In genomic region chr7:151687523-151688235, GRCh38 we compare ENCODE assay signal across 9 cellular contexts.
DNase-seq lines count a peak whose midpoint lies in the region; ATAC-seq and TF ChIP-seq lines count a peak whose summit lies in the region.
"Had no signal": no experiment of that assay in that cellular context is flagged by ENCODE, and none has a peak within 500 bp of the region (broad histone marks: within the 10 kb centered on the region; RNA-seq: fewer than 3 reads in every experiment).

No MANE protein-coding gene starts in this region.

- no peak overlapping the region for H3K9ac ChIP-seq in endodermal cell (ENCODE audit: extremely low read depth, low read length, poor library complexity, severe bottlenecking)

- H3K4me1 ChIP-seq in endodermal cell (ENCODE audit: control insufficient read depth, insufficient read depth, low read length) = peaks cover 14% of the 10 kb centered on the region

- H3K27me3 Mint-ChIP-seq in endodermal cell (ENCODE audit: insufficient read depth) = no peaks in the 10 kb centered on the region
- no peaks in the 10 kb centered on the region for H3K27me3 Mint-ChIP-seq in CD4-positive, alpha-beta T cell

- H3K36me3 ChIP-seq in endodermal cell (ENCODE audit: control insufficient read depth, insufficient read depth, low read length) = no peaks in the 10 kb centered on the region

- peaks cover 7% of the 10 kb centered on the region for H3K9me3 ChIP-seq in endodermal cell (ENCODE audit: control insufficient read depth, low read length)
- H3K9me3 ChIP-seq in CD4-positive, alpha-beta T cell (ENCODE audit: control insufficient read depth, low read length) = no peaks in the 10 kb centered on the region

- no peak for TF ChIP-seq CTCF in endodermal cell (conservative IDR thresholded peaks at IDR 0.05)
- TF ChIP-seq CTCF in CD4-positive, alpha-beta T cell (IDR thresholded peaks at IDR 0.05) = no peak

- no peaks in the 10 kb centered on the region for H3K36me3 Mint-ChIP-seq in endodermal cell (ENCODE audit: low read depth)
- H3K36me3 Mint-ChIP-seq in CD4-positive, alpha-beta T cell (ENCODE audit: low read depth) = no peaks in the 10 kb centered on the region

- ATAC-seq in Right ventricle myocardium inferior (peak; percentile 26), GM19463 (IDR thresholded peaks at IDR 0.05; ENCODE audit: unreplicated experiment) (no peak), HG03342 (IDR thresholded peaks at IDR 0.05; ENCODE audit: unreplicated experiment) (no peak), HG02571 (IDR thresholded peaks at IDR 0.05; ENCODE audit: unreplicated experiment) (no peak)
- no peak for ATAC-seq in CD4-positive, alpha-beta T cell (ENCODE audit: poor library complexity)

- no peaks in the 10 kb centered on the region for H3K27me3 ChIP-seq in endodermal cell (ENCODE audit: control insufficient read depth, insufficient read depth, low read length, poor library complexity, severe bottlenecking)
- no peaks in the 10 kb centered on the region for H3K27me3 ChIP-seq in CD4-positive, alpha-beta T cell (ENCODE audit: control insufficient read depth, insufficient read depth, low read length)

- DNase-seq in Right ventricle myocardium inferior (ENCODE audit: missing footprints) (no peak), cardiac septum (ENCODE audit: low spot score) (no peak), endodermal cell (peak; percentile 93), lung microvascular endothelial cell (ENCODE audit: low read depth in 2 of 2) (peak; percentile 51 to 91)
- no peak for DNase-seq in CD4-positive, alpha-beta T cell
- DNase-seq: C1 segment of cervical spinal cord had no signal

- H3K27ac Mint-ChIP-seq in endodermal cell = peak overlapping the region; percentile 92
- no peak overlapping the region for H3K27ac Mint-ChIP-seq in CD4-positive, alpha-beta T cell

- no peaks in the 10 kb centered on the region for H3K9me3 Mint-ChIP-seq in endodermal cell
- no peaks in the 10 kb centered on the region for H3K9me3 Mint-ChIP-seq in CD4-positive, alpha-beta T cell

- no peak overlapping the region for H3K4me3 Mint-ChIP-seq in endodermal cell
- no peak overlapping the region for H3K4me3 Mint-ChIP-seq in CD4-positive, alpha-beta T cell

- H3K27ac ChIP-seq in endodermal cell (ENCODE audit: low read depth, low read length) = no peak overlapping the region
- no peak overlapping the region for H3K27ac ChIP-seq in CD4-positive, alpha-beta T cell (ENCODE audit: low read depth, low read length)

- no peak overlapping the region for H3K4me3 ChIP-seq in endodermal cell (ENCODE audit: low read length)

- peaks cover 19% of the 10 kb centered on the region for H3K4me1 Mint-ChIP-seq in endodermal cell
- H3K4me1 Mint-ChIP-seq in CD4-positive, alpha-beta T cell (ENCODE audit: low read depth) = no peaks in the 10 kb centered on the region

- CTCF ChIA-PET in CD4-positive, alpha-beta T cell (lab: Charles Lee) = no interaction called here

- POLR2A ChIA-PET in CD4-positive, alpha-beta T cell (lab: Charles Lee) = no interaction called here

- intact Hi-C loops in Right ventricle myocardium inferior (cut with DNase I) = no loop called here
- intact Hi-C loops in cardiac septum (cut with DNase I) = no loop called here
- intact Hi-C loops in CD4-positive, alpha-beta T cell (cut with DNase I, micrococcal nuclease) = no loop called here

- WGBS in endodermal cell (ENCODE audit: insufficient coverage in 1 of 2, insufficient read length in 1 of 2), 2 experiments = 52 to 72% methylated on average over 9 to 15 of the region's 16 CpGs

Comparison
In these comparisons a context has a peak if more than half of its experiments do, and no peak if none do; other contexts are left out.
1. DNase-seq: peak in endodermal cell (single experiment) and lung microvascular endothelial cell (2 of 2); none in Right ventricle myocardium inferior (single experiment), cardiac septum (single experiment) and CD4-positive, alpha-beta T cell (0 of 10).